1 cellular context compared by ENCODE assay signal in the genomic region with DNA sequence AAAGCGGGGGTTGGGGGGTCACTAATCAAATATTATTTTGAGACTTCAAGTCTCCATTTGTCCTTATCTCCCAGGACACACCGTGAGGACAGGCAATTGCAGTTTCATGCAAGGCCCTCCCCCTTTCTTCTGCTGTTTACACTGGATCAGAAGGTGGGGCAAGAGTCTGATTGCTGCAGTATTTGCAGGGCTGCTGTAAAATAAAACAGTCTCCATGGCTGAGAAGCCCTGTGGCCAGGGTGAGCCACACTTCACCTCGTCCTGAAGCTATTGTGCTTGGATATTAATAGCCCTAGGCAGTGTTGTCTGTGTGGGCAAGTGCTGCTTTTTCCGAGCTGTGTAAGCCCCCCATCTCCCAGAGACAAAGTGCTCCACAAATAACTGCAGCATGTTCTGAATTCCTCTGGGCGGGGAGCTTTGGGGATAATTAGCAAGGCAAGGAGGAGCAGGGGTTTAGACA.
TF ChIP-seq lines count a peak whose summit lies in the region.

No MANE protein-coding gene starts in this region.

TF ChIP-seq in H1, 55 proteins besides CTCF, POLR2A, EP300 and RAD21:
- TF ChIP-seq, protein P1, sequence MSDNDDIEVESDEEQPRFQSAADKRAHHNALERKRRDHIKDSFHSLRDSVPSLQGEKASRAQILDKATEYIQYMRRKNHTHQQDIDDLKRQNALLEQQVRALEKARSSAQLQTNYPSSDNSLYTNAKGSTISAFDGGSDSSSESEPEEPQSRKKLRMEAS (IDR thresholded peaks at IDR 0.05): no peak
- TF ChIP-seq KDM4A (IDR thresholded peaks at IDR 0.05; ENCODE audit: low read depth, low read length, severe bottlenecking) (no peak), RBBP5 (IDR thresholded peaks at IDR 0.05; ENCODE audit: borderline replicate concordance, low read depth, low read length) (0 out of 2 replicates have a peak, but pooled peaks have one; percentile 29), MAFK (IDR thresholded peaks at IDR 0.05; ENCODE audit: low read depth, low read length) (no peak), RNF2 (IDR thresholded peaks at IDR 0.05; ENCODE audit: borderline replicate concordance, low read depth, low read length, missing control alignments, poor library complexity, severe bottlenecking) (no peak), TEAD4 (IDR thresholded peaks at IDR 0.05; ENCODE audit: low read depth, low read length) (peak; percentile 88), TAF7 (optimal IDR thresholded peaks at IDR 0.05; ENCODE audit: borderline replicate concordance, low read depth, low read length) (no peak)
